13 cellular contexts compared by ENCODE assay signal in the genomic region with DNA sequence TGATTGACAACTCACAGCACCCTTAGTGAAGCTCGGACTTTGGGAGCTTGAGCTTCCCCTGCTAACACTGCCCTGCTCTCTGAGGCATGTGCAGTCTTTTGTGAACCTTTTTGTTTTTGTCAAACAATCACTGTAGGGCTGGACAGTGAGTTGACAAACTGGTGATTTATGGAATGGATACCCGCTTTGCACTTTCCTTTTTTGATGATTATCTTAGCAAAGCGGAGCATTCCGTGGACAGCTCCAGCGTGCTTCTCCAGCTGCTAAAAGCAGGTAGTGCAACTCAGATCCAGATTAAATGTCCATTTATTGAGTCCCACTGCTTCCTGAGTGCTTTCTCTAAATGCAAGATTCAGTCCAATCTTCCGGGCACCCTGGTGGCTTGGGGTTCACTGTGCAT.
DNase-seq lines count a peak whose midpoint lies in the region; ATAC-seq and TF ChIP-seq lines count a peak whose summit lies in the region.
"Had no signal": no experiment of that assay in that cellular context is flagged by ENCODE, and none has a peak within 500 bp of the region (broad histone marks: within the 10 kb centered on the region; RNA-seq: fewer than 3 reads in every experiment).

No MANE protein-coding gene starts in this region.

- H3K9me3 Mint-ChIP-seq in GM23338 = no peaks in the 10 kb centered on the region; the same call in 2 of the 3 replicates
- peaks cover 0 to 3% (median 0%) of the 10 kb centered on the region in 5 experiments for H3K9me3 Mint-ChIP-seq in brain

- DNase-seq in GM23338 (ENCODE audit: low spot score) (no peak), left kidney (ENCODE audit: low read depth, low spot score) (peak; percentile 28), retina (peak; percentile 38), ureter (ENCODE audit: low spot score) (no peak)
- DNase-seq in activated CD4-positive, alpha-beta T cell treated with anti-CD3 and anti-CD28 coated beads, Interleukin-2, amount 50 U/mL, for 48 hours = no peak
- DNase-seq: ACHN; CD4-positive, CD25-positive, alpha-beta regulatory T cell; DMS53; GM23248; H7 had no signal

- H3K27ac ChIP-seq in GM23338 (ENCODE audit: low read depth) = no peak overlapping the region
- H3K27ac ChIP-seq: BLaER1 treated with 17β-estradiol and CSF1 and Interleukin-3, amounts not matched to agents 10 nM and 100 nM; GM23248 had no signal

- H3K4me3 ChIP-seq in GM23338 = no peak overlapping the region
- H3K4me3 ChIP-seq: BLaER1 treated with 17β-estradiol and CSF1 and Interleukin-3, amounts not matched to agents 10 nM and 100 nM; GM23248 had no signal

- peak overlapping the region; percentile 52 for H2AFZ ChIP-seq in GM23338
- H2AFZ ChIP-seq: GM23248 had no signal

- ATAC-seq in GM23338 (no peak), GM18517 (IDR thresholded peaks at IDR 0.05; ENCODE audit: unreplicated experiment) (no peak)

- peaks cover 4% of the 10 kb centered on the region; the same call in 1 of the 2 replicates for H3K9me2 ChIP-seq in GM23338 (ENCODE audit: insufficient read depth)

- no peaks in the 10 kb centered on the region for H3K36me3 ChIP-seq in GM23338 (ENCODE audit: insufficient read depth)
- H3K36me3 ChIP-seq: BLaER1 treated with 17β-estradiol and CSF1 and Interleukin-3, amounts not matched to agents 10 nM and 100 nM had no signal

- no peaks in the 10 kb centered on the region for H4K20me1 ChIP-seq in GM23338 (replicated peaks; ENCODE audit: insufficient read depth)
- H4K20me1 ChIP-seq: BLaER1 treated with 17β-estradiol and CSF1 and Interleukin-3, amounts not matched to agents 10 nM and 100 nM had no signal

- TF ChIP-seq CTCF in GM23338 (conservative IDR thresholded peaks at IDR 0.05; ENCODE audit: low read depth in 2 of 2) (no peak), brain (conservative IDR thresholded peaks at IDR 0.05) (no peak)

- no peaks in the 10 kb centered on the region for H3K4me1 ChIP-seq in GM23338 (ENCODE audit: insufficient read depth)
- H3K4me1 ChIP-seq: BLaER1 treated with 17β-estradiol and CSF1 and Interleukin-3, amounts not matched to agents 10 nM and 100 nM had no signal

- H3K4me1 Mint-ChIP-seq in GM23338 (peaks cover 3% of the 10 kb centered on the region; the same call in 2 of the 3 replicates), brain (peaks cover 38% of the 10 kb centered on the region)
- H3K4me1 Mint-ChIP-seq: CD4-positive, CD25-positive, alpha-beta regulatory T cell had no signal

- no peaks in the 10 kb centered on the region for H3K36me3 Mint-ChIP-seq in GM23338 (ENCODE audit: low read depth)
- H3K36me3 Mint-ChIP-seq in brain = no peaks in the 10 kb centered on the region
- H3K36me3 Mint-ChIP-seq: CD4-positive, CD25-positive, alpha-beta regulatory T cell had no signal

- H3K27ac Mint-ChIP-seq in GM23338 (no peak overlapping the region), brain (peak overlapping the region in 4 of 5 experiments; percentile 29 to 82 (median 63))
- H3K27ac Mint-ChIP-seq: CD4-positive, CD25-positive, alpha-beta regulatory T cell had no signal

- H3K4me3 Mint-ChIP-seq in GM23338 (no peak overlapping the region), brain (peak overlapping the region in 2 of 5 experiments; percentile 8 to 44)
- H3K4me3 Mint-ChIP-seq: CD4-positive, CD25-positive, alpha-beta regulatory T cell had no signal

- no peaks in the 10 kb centered on the region for H3K27me3 ChIP-seq in GM23338 (ENCODE audit: insufficient read depth)
- H3K27me3 ChIP-seq: BLaER1 treated with 17β-estradiol and CSF1 and Interleukin-3, amounts not matched to agents 10 nM and 100 nM had no signal

- no peaks in the 10 kb centered on the region for H3K27me3 Mint-ChIP-seq in GM23338 (ENCODE audit: insufficient read depth, low read depth, poor library complexity)
- peaks cover 2% of the 10 kb centered on the region for H3K27me3 Mint-ChIP-seq in brain
- H3K27me3 Mint-ChIP-seq: CD4-positive, CD25-positive, alpha-beta regulatory T cell had no signal

- no peaks in the 10 kb centered on the region for H3F3A ChIP-seq in GM23338 (replicated peaks; ENCODE audit: low read depth)

- H3K4me2 ChIP-seq in GM23338 = no peak overlapping the region
- H3K4me2 ChIP-seq: BLaER1 treated with 17β-estradiol and CSF1 and Interleukin-3, amounts not matched to agents 10 nM and 100 nM had no signal

- no peaks in the 10 kb centered on the region for H3K79me2 ChIP-seq in GM23338 (replicated peaks; ENCODE audit: insufficient read depth)

TF ChIP-seq in GM23338, 12 proteins besides CTCF, POLR2A, EP300 and RAD21:
- TF ChIP-seq JUNB (IDR thresholded peaks at IDR 0.05; ENCODE audit: unreplicated experiment) (no peak), EZH2phosphoT487 (IDR thresholded peaks at IDR 0.05; ENCODE audit: unreplicated experiment) (no peak), ETS1 (IDR thresholded peaks at IDR 0.05) (no peak), NANOG (IDR thresholded peaks at IDR 0.05; ENCODE audit: borderline replicate concordance) (no peak), ZNF331 (CRISPR knock-in tag; IDR thresholded peaks at IDR 0.05; ENCODE audit: low read depth) (no peak), ZNF114 (CRISPR knock-in tag; IDR thresholded peaks at IDR 0.05) (no peak), POLR2AphosphoS5 (IDR thresholded peaks at IDR 0.05; ENCODE audit: low read depth) (no peak)

Comparison
In these comparisons a context has a peak if more than half of its experiments do, and no peak if none do; other contexts are left out.
1. DNase-seq: peak in left kidney (single experiment) and retina (single experiment); none in GM23338 (single experiment), ureter (single experiment) and activated CD4-positive, alpha-beta T cell treated with anti-CD3 and anti-CD28 coated beads, Interleukin-2, amount 50 U/mL, for 48 hours (0 of 2).